1 cellular context compared by ENCODE assay signal in the genomic region with DNA sequence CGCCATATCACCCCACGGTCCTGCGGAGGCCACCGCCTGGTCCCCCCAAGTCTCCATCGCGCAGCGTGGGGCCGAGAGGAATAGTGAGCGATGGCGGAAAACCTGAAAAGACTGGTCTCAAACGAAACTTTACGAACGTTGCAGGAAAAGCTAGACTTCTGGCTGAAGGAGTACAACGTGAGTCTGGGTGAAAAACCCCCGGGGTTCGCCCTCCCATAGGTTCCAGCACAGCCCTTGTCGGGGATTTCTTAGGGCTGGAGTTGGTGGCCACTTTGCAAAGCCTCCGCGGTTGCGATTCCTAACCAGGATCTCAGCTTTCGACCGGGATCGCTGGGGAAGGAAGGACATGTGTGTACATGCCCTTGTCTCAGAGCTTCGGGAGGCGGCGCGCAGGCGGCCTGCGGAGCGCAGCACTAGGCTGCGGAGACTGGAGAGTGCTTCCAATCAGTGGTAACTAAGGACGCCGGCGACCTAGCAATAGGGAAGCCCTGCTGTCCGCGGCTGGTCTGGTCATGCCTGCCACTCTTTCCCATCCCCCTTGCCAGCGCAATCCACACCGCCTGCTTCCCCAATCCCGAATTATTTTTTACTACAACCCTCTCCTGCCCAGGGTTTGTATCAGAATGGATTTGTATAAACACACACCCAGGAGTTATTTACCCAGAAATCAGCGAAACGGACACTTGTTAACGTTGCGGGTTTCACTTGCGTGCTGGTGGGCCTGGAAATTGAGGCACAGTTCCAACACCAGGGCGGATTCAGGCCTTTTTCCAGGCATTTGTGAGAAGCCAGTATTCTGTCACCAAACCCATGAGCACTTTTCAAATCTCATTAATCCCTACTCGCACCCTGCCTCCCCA.
A peak's percentile ranks its signal among the peaks of the same experiment; 100 is the strongest.
TF ChIP-seq lines count a peak whose summit lies in the region.

No MANE protein-coding gene starts in this region.

TF ChIP-seq in HEK293, 187 proteins besides CTCF, POLR2A, EP300 and RAD21 (continued from another document and continues in another):
- TF ChIP-seq, protein P1, sequence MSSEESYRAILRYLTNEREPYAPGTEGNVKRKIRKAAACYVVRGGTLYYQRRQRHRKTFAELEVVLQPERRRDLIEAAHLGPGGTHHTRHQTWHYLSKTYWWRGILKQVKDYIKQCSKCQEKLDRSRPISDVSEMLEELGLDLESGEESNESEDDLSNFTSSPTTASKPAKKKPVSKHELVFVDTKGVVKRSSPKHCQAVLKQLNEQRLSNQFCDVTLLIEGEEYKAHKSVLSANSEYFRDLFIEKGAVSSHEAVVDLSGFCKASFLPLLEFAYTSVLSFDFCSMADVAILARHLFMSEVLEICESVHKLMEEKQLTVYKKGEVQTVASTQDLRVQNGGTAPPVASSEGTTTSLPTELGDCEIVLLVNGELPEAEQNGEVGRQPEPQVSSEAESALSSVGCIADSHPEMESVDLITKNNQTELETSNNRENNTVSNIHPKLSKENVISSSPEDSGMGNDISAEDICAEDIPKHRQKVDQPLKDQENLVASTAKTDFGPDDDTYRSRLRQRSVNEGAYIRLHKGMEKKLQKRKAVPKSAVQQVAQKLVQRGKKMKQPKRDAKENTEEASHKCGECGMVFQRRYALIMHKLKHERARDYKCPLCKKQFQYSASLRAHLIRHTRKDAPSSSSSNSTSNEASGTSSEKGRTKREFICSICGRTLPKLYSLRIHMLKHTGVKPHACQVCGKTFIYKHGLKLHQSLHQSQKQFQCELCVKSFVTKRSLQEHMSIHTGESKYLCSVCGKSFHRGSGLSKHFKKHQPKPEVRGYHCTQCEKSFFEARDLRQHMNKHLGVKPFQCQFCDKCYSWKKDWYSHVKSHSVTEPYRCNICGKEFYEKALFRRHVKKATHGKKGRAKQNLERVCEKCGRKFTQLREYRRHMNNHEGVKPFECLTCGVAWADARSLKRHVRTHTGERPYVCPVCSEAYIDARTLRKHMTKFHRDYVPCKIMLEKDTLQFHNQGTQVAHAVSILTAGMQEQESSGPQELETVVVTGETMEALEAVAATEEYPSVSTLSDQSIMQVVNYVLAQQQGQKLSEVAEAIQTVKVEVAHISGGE (tag by site-specific recombination; conservative IDR thresholded peaks at IDR 0.05; ENCODE audit: low read depth): no peak
- TF ChIP-seq ZNF623 (tag by site-specific recombination; IDR thresholded peaks at IDR 0.05) (no peak), KLF7 (tag by site-specific recombination; IDR thresholded peaks at IDR 0.05; ENCODE audit: borderline replicate concordance) (no peak), ZNF510 (tag by site-specific recombination; IDR thresholded peaks at IDR 0.05; ENCODE audit: insufficient replicate concordance) (no peak), ZNF707 (tag by site-specific recombination; IDR thresholded peaks at IDR 0.05) (no peak), KLF10 (tag by site-specific recombination; IDR thresholded peaks at IDR 0.05) (no peak), ZNF266 (tag by site-specific recombination; IDR thresholded peaks at IDR 0.05; ENCODE audit: low read depth) (no peak), GLI2 (tag by site-specific recombination; IDR thresholded peaks at IDR 0.05; ENCODE audit: borderline replicate concordance, low read depth) (no peak), ZNF561 (tag by site-specific recombination; IDR thresholded peaks at IDR 0.05; ENCODE audit: borderline replicate concordance) (0 out of 2 replicates have a peak, but pooled peaks have one; percentile 6), KLF1 (tag by site-specific recombination; IDR thresholded peaks at IDR 0.05) (no peak), ZNF138 (tag by site-specific recombination; IDR thresholded peaks at IDR 0.05; ENCODE audit: borderline replicate concordance) (no peak), BCL11A (tag by site-specific recombination; IDR thresholded peaks at IDR 0.05; ENCODE audit: low read depth) (no peak), SALL2 (tag by site-specific recombination; IDR thresholded peaks at IDR 0.05; ENCODE audit: borderline replicate concordance) (no peak), PRDM1 (tag by site-specific recombination; IDR thresholded peaks at IDR 0.05) (no peak), ZNF777 (tag by site-specific recombination; IDR thresholded peaks at IDR 0.05; ENCODE audit: borderline replicate concordance) (no peak), ZNF658 (tag by site-specific recombination; IDR thresholded peaks at IDR 0.05) (no peak), ZBTB20 (tag by site-specific recombination; IDR thresholded peaks at IDR 0.05) (0 out of 2 replicates have a peak, but pooled peaks have one; percentile 4), ZNF146 (tag by site-specific recombination; IDR thresholded peaks at IDR 0.05) (no peak), ZNF16 (tag by site-specific recombination; IDR thresholded peaks at IDR 0.05; ENCODE audit: low read depth) (no peak), ZNF529 (tag by site-specific recombination; IDR thresholded peaks at IDR 0.05; ENCODE audit: insufficient replicate concordance) (no peak), ZNF626 (tag by site-specific recombination; IDR thresholded peaks at IDR 0.05) (no peak), ZNF555 (tag by site-specific recombination; conservative IDR thresholded peaks at IDR 0.05) (no peak), MEIS1 (CRISPR knock-in tag; IDR thresholded peaks at IDR 0.05; ENCODE audit: borderline replicate concordance) (no peak), ZNF416 (tag by site-specific recombination; IDR thresholded peaks at IDR 0.05) (no peak), ZNF596 (tag by site-specific recombination; IDR thresholded peaks at IDR 0.05) (no peak), ZNF221 (tag by site-specific recombination; IDR thresholded peaks at IDR 0.05; ENCODE audit: borderline replicate concordance) (no peak), ZNF654 (tag by site-specific recombination; IDR thresholded peaks at IDR 0.05; ENCODE audit: low read depth) (no peak)
- TF ChIP-seq, protein P2, sequence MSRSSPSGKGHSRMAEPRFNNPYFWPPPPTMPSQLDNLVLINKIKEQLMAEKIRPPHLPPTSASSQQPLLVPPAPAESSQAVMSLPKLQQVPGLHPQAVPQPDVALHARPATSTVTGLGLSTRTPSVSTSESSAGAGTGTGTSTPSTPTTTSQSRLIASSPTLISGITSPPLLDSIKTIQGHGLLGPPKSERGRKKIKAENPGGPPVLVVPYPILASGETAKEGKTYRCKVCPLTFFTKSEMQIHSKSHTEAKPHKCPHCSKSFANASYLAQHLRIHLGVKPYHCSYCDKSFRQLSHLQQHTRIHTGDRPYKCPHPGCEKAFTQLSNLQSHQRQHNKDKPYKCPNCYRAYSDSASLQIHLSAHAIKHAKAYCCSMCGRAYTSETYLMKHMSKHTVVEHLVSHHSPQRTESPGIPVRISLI (tag by site-specific recombination; IDR thresholded peaks at IDR 0.05): no peak
- TF ChIP-seq, protein P3, sequence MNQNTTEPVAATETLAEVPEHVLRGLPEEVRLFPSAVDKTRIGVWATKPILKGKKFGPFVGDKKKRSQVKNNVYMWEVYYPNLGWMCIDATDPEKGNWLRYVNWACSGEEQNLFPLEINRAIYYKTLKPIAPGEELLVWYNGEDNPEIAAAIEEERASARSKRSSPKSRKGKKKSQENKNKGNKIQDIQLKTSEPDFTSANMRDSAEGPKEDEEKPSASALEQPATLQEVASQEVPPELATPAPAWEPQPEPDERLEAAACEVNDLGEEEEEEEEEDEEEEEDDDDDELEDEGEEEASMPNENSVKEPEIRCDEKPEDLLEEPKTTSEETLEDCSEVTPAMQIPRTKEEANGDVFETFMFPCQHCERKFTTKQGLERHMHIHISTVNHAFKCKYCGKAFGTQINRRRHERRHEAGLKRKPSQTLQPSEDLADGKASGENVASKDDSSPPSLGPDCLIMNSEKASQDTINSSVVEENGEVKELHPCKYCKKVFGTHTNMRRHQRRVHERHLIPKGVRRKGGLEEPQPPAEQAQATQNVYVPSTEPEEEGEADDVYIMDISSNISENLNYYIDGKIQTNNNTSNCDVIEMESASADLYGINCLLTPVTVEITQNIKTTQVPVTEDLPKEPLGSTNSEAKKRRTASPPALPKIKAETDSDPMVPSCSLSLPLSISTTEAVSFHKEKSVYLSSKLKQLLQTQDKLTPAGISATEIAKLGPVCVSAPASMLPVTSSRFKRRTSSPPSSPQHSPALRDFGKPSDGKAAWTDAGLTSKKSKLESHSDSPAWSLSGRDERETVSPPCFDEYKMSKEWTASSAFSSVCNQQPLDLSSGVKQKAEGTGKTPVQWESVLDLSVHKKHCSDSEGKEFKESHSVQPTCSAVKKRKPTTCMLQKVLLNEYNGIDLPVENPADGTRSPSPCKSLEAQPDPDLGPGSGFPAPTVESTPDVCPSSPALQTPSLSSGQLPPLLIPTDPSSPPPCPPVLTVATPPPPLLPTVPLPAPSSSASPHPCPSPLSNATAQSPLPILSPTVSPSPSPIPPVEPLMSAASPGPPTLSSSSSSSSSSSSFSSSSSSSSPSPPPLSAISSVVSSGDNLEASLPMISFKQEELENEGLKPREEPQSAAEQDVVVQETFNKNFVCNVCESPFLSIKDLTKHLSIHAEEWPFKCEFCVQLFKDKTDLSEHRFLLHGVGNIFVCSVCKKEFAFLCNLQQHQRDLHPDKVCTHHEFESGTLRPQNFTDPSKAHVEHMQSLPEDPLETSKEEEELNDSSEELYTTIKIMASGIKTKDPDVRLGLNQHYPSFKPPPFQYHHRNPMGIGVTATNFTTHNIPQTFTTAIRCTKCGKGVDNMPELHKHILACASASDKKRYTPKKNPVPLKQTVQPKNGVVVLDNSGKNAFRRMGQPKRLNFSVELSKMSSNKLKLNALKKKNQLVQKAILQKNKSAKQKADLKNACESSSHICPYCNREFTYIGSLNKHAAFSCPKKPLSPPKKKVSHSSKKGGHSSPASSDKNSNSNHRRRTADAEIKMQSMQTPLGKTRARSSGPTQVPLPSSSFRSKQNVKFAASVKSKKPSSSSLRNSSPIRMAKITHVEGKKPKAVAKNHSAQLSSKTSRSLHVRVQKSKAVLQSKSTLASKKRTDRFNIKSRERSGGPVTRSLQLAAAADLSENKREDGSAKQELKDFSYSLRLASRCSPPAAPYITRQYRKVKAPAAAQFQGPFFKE (tag by site-specific recombination; IDR thresholded peaks at IDR 0.05; ENCODE audit: borderline replicate concordance): no peak
- TF ChIP-seq, protein P4, sequence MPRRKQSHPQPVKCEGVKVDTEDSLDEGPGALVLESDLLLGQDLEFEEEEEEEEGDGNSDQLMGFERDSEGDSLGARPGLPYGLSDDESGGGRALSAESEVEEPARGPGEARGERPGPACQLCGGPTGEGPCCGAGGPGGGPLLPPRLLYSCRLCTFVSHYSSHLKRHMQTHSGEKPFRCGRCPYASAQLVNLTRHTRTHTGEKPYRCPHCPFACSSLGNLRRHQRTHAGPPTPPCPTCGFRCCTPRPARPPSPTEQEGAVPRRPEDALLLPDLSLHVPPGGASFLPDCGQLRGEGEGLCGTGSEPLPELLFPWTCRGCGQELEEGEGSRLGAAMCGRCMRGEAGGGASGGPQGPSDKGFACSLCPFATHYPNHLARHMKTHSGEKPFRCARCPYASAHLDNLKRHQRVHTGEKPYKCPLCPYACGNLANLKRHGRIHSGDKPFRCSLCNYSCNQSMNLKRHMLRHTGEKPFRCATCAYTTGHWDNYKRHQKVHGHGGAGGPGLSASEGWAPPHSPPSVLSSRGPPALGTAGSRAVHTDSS (tag by site-specific recombination; IDR thresholded peaks at IDR 0.05): no peak
- TF ChIP-seq, protein P5, sequence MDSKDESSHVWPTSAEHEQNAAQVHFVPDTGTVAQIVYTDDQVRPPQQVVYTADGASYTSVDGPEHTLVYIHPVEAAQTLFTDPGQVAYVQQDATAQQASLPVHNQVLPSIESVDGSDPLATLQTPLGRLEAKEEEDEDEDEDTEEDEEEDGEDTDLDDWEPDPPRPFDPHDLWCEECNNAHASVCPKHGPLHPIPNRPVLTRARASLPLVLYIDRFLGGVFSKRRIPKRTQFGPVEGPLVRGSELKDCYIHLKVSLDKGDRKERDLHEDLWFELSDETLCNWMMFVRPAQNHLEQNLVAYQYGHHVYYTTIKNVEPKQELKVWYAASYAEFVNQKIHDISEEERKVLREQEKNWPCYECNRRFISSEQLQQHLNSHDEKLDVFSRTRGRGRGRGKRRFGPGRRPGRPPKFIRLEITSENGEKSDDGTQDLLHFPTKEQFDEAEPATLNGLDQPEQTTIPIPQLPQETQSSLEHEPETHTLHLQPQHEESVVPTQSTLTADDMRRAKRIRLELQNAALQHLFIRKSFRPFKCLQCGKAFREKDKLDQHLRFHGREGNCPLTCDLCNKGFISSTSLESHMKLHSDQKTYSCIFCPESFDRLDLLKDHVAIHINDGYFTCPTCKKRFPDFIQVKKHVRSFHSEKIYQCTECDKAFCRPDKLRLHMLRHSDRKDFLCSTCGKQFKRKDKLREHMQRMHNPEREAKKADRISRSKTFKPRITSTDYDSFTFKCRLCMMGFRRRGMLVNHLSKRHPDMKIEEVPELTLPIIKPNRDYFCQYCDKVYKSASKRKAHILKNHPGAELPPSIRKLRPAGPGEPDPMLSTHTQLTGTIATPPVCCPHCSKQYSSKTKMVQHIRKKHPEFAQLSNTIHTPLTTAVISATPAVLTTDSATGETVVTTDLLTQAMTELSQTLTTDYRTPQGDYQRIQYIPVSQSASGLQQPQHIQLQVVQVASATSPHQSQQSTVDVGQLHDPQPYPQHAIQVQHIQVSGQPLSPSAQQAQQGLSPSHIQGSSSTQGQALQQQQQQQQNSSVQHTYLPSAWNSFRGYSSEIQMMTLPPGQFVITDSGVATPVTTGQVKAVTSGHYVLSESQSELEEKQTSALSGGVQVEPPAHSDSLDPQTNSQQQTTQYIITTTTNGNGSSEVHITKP (tag by site-specific recombination; IDR thresholded peaks at IDR 0.05): no peak
- TF ChIP-seq, protein P6, sequence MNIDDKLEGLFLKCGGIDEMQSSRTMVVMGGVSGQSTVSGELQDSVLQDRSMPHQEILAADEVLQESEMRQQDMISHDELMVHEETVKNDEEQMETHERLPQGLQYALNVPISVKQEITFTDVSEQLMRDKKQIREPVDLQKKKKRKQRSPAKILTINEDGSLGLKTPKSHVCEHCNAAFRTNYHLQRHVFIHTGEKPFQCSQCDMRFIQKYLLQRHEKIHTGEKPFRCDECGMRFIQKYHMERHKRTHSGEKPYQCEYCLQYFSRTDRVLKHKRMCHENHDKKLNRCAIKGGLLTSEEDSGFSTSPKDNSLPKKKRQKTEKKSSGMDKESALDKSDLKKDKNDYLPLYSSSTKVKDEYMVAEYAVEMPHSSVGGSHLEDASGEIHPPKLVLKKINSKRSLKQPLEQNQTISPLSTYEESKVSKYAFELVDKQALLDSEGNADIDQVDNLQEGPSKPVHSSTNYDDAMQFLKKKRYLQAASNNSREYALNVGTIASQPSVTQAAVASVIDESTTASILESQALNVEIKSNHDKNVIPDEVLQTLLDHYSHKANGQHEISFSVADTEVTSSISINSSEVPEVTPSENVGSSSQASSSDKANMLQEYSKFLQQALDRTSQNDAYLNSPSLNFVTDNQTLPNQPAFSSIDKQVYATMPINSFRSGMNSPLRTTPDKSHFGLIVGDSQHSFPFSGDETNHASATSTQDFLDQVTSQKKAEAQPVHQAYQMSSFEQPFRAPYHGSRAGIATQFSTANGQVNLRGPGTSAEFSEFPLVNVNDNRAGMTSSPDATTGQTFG (tag by site-specific recombination; IDR thresholded peaks at IDR 0.05; ENCODE audit: borderline replicate concordance): no peak
- TF ChIP-seq, protein P7, sequence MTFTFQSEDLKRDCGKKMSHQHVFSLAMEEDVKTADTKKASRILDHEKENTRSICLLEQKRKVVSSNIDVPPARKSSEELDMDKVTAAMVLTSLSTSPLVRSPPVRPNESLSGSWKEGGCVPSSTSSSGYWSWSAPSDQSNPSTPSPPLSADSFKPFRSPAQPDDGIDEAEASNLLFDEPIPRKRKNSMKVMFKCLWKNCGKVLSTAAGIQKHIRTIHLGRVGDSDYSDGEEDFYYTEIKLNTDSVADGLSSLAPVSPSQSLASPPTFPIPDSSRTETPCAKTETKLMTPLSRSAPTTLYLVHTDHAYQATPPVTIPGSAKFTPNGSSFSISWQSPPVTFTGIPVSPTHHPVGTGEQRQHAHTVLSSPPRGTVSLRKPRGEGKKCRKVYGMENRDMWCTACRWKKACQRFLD (tag by site-specific recombination; IDR thresholded peaks at IDR 0.05): no peak
